ENCODE assay signal across 23 cellular contexts in genomic region chr10:1382711-1383110, GRCh38.
DNase-seq lines count a peak whose midpoint lies in the region; ATAC-seq and TF ChIP-seq lines count a peak whose summit lies in the region.
"Had no signal": no experiment of that assay in that cellular context is flagged by ENCODE, and none has a peak within 500 bp of the region (broad histone marks: within the 10 kb centered on the region; RNA-seq: fewer than 3 reads in every experiment).

No MANE protein-coding gene starts in this region.

- no peak for TF ChIP-seq CTCF in colonic mucosa (IDR thresholded peaks at IDR 0.05)
- no peak for TF ChIP-seq CTCF in progenitor cell of endocrine pancreas (IDR thresholded peaks at IDR 0.05; ENCODE audit: unreplicated experiment)

- intact Hi-C loops in colonic mucosa (cut with DNase I): no loop called here
- intact Hi-C loops in sciatic nerve (cut with DNase I): no loop called here

- H3K9me3 ChIP-seq in colonic mucosa: no peaks in the 10 kb centered on the region
- H3K9me3 ChIP-seq: HAP-1, MG63 had no signal

- no peak overlapping the region for H3K27ac ChIP-seq in colonic mucosa
- H3K27ac ChIP-seq: BLaER1, RWPE1 had no signal

- H3K36me3 ChIP-seq in colonic mucosa: no peaks in the 10 kb centered on the region
- H3K36me3 ChIP-seq: BLaER1, HAP-1, MG63 had no signal

- peaks cover 8% of the 10 kb centered on the region for H3K9me3 Mint-ChIP-seq in progenitor cell of endocrine pancreas (ENCODE audit: low read depth)
- H3K9me3 Mint-ChIP-seq: CD4-positive, alpha-beta memory T cell had no signal

- peaks cover 44% of the 10 kb centered on the region for H3K27me3 Mint-ChIP-seq in progenitor cell of endocrine pancreas

- ATAC-seq in sciatic nerve: no peak
- ATAC-seq: GM12878, PC-3 had no signal

- H3K36me3 Mint-ChIP-seq in progenitor cell of endocrine pancreas (ENCODE audit: insufficient read depth): no peaks in the 10 kb centered on the region
- H3K36me3 Mint-ChIP-seq: CD4-positive, alpha-beta memory T cell; IgD-negative memory B cell had no signal

- no peaks in the 10 kb centered on the region for H3K4me1 ChIP-seq in colonic mucosa
- H3K4me1 ChIP-seq: BLaER1, HAP-1 had no signal

- no peak overlapping the region for H3K27ac Mint-ChIP-seq in progenitor cell of endocrine pancreas
- H3K27ac Mint-ChIP-seq: CD4-positive, alpha-beta memory T cell; IgD-negative memory B cell had no signal

- H3K27me3 ChIP-seq in colonic mucosa: no peaks in the 10 kb centered on the region
- H3K27me3 ChIP-seq: BLaER1 had no signal

- DNase-seq in activated effector memory CD4-positive, alpha-beta T cell treated with anti-CD3 and anti-CD28 coated beads, Interleukin-2, amount 50 U/mL, for 16 hours: peak; percentile 38
- DNase-seq in activated effector memory CD4-positive, alpha-beta T cell treated with Interleukin-2 at 50 U/mL for 16 hours: no peak
- peak; percentile 12 for DNase-seq in colonic mucosa
- peak; percentile 51 for DNase-seq in sciatic nerve (ENCODE audit: low spot score)
- no peak for DNase-seq in NOMO-1 treated with dmso at 0.1 percent for 144 hours (lab: John Stamatoyannopoulos, UW; ENCODE audit: unreplicated experiment)
- no peak for DNase-seq in progenitor cell of endocrine pancreas (ENCODE audit: low spot score, unreplicated experiment)
- DNase-seq in NCI-H2107 (lab: John Stamatoyannopoulos, UW): no peak
- DNase-seq: CD4-positive, alpha-beta memory T cell; DMS53; EL; Karpas-422; MG63; NCI-H1048; NCI-H1436; NCI-H1930; NCI-H345; NCI-H524 treated with DMSO at 0.1 percent for 48 hours; PC-3 had no signal

- no peak overlapping the region for H3K4me3 Mint-ChIP-seq in progenitor cell of endocrine pancreas (ENCODE audit: low read depth)
- H3K4me3 Mint-ChIP-seq: CD4-positive, alpha-beta memory T cell had no signal

- peaks cover 3% of the 10 kb centered on the region for H3K4me1 Mint-ChIP-seq in progenitor cell of endocrine pancreas (ENCODE audit: low read depth)
- H3K4me1 Mint-ChIP-seq: CD4-positive, alpha-beta memory T cell had no signal

- no peak overlapping the region for H3K4me3 ChIP-seq in colonic mucosa
- H3K4me3 ChIP-seq: BLaER1, GM12878, HAP-1, MG63 had no signal

- H3K9ac ChIP-seq in colonic mucosa (ENCODE audit: low read depth in 2 of 2, low read length in 2 of 2): no peak overlapping the region
- H3K9ac ChIP-seq: BLaER1 had no signal

Comparison
In these comparisons a context has a peak if more than half of its experiments do, and no peak if none do; other contexts are left out.
1. DNase-seq: peak in activated effector memory CD4-positive, alpha-beta T cell treated with anti-CD3 and anti-CD28 coated beads, Interleukin-2, amount 50 U/mL, for 16 hours (single experiment), colonic mucosa (single experiment) and sciatic nerve (single experiment); none in activated effector memory CD4-positive, alpha-beta T cell treated with Interleukin-2 at 50 U/mL for 16 hours (single experiment), NOMO-1 treated with dmso at 0.1 percent for 144 hours (single experiment), progenitor cell of endocrine pancreas (single experiment) and NCI-H2107 (single experiment).